Comparison of ENCODE assay signal across 12 cellular contexts in the genomic region with DNA sequence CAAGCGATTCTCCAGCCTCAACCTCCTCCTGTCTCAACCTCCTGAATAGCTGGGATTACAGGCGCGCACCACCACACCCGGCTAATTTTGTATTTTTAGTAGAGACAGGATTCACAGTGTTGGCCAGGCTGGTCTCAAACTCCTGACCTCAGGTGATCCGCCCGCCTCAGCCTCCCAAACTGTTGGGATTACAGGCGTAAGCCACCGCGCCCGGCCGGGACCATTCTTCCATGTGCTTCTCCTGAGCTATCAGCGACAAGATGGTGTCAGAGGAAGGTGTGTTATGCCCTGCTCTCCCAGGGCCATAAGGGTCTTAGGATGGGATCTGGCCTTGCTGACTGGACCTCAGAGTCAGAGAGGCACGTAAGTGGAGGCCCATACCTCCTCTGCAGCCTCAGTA. TPM values are rescaled to one million over a fixed set of nuclear protein-coding genes. Genes with fewer than 3 reads are reported as not detected.
A peak's percentile ranks its signal among the peaks of the same experiment; 100 is the strongest.
DNase-seq lines count a peak whose midpoint lies in the region; ATAC-seq, FAIRE-seq and TF ChIP-seq lines count a peak whose summit lies in the region.
"Not testable (repeated sequence)": the region's sequence is repeated elsewhere in the genome, so short reads cannot be mapped to it uniquely, and the experiment has no call there.
"Had no signal": no experiment of that assay in that cellular context is flagged by ENCODE, and none has a peak within 500 bp of the region (broad histone marks: within the 10 kb centered on the region; RNA-seq: fewer than 3 reads in every experiment).

No MANE protein-coding gene starts in this region.

- peak overlapping the region; percentile 64; the same call in 1 of the 2 replicates for H4K8ac ChIP-seq in H1 (ENCODE audit: extremely low read depth, insufficient read depth, low read length)

- H3K4me1 ChIP-seq in CD8-positive, alpha-beta memory T cell (ENCODE audit: insufficient read depth, low read length): peaks cover 25% of the 10 kb centered on the region
- H3K4me1 ChIP-seq in NT2/D1 (ENCODE audit: insufficient read depth, insufficient read length) (peaks cover 43% of the 10 kb centered on the region), H1 (replicated peaks in 1 of 4; ENCODE audit: control insufficient read depth in 3 of 4, insufficient read depth in 4 of 4, low read length in 3 of 4) (peaks cover 0 to 29% (median 19%) of the 10 kb centered on the region in 4 experiments; a peak in 6 of 7 replicates), lower lobe of right lung (peaks cover 67% of the 10 kb centered on the region), sigmoid colon (peaks cover 0 to 44% (median 22%) of the 10 kb centered on the region in 4 donors)

- POLR2A ChIA-PET in CD8-positive, alpha-beta memory T cell (lab: Charles Lee): not testable (repeated sequence)
- POLR2A ChIA-PET in activated B cell treated with CpG ODN at 0.5 μM for 24 hours (lab: Charles Lee) (interaction anchor here (0.6 to 2.0 kb wide), 2 partner anchors 102 to 889 kb away, joined by 3 to 8 read pairs; a partner anchor contains a TSS), H1 (lab: Charles Lee; ENCODE audit: partially characterized antibody) (interaction anchor here (1.1 to 5.1 kb wide), 4 partner anchors 9 to 66 kb away, joined by 3 to 23 read pairs (median 4); no protein-coding TSS in a partner anchor)

- 0 out of 2 replicates have a peak overlapping the region, but pooled peaks have one; percentile 94 for H3K18ac ChIP-seq in H1 (ENCODE audit: extremely low read depth, low read length)

- H3K36me3 ChIP-seq in CD8-positive, alpha-beta memory T cell (ENCODE audit: insufficient read depth, low read length); NT2/D1 (ENCODE audit: insufficient read depth, insufficient read length, low read length); H1 (ENCODE audit: control insufficient read depth in 2 of 4, insufficient read depth in 4 of 4, low read length in 3 of 4); lower lobe of right lung; sigmoid colon: not testable (repeated sequence)

- not testable (repeated sequence) for H3K14ac ChIP-seq in H1 (ENCODE audit: insufficient read length)

- peak overlapping the region; percentile 22 for H4K5ac ChIP-seq in H1 (ENCODE audit: insufficient read length, low read depth, low read length)

- TF ChIP-seq EP300 in H1 (IDR thresholded peaks at IDR 0.05; ENCODE audit: borderline replicate concordance in 1 of 2, low read depth in 2 of 2, low read length in 2 of 2); sigmoid colon (IDR thresholded peaks at IDR 0.05): not testable (repeated sequence)

- not testable (repeated sequence) for TF ChIP-seq CTCF in activated B cell treated with CpG ODN at 0.5 μM for 24 hours (IDR thresholded peaks at IDR 0.05); H1 (IDR thresholded peaks at IDR 0.05; ENCODE audit: control extremely low read depth in 1 of 3, insufficient read depth in 1 of 3, low read depth in 1 of 3, low read length in 3 of 3); lower lobe of right lung (IDR thresholded peaks at IDR 0.05); sigmoid colon (IDR thresholded peaks at IDR 0.05)

- H3K23me2 ChIP-seq in H1 (ENCODE audit: low read depth, low read length): not testable (repeated sequence)

- H2BK20ac ChIP-seq in H1 (ENCODE audit: low read length): not testable (repeated sequence)

- TF ChIP-seq RAD21 in H1 (IDR thresholded peaks at IDR 0.05 in 1 of 2, conservative IDR thresholded peaks at IDR 0.05 in 1 of 2; ENCODE audit: low read depth in 2 of 2, low read length in 2 of 2): not testable (repeated sequence)

- H4K20me1 ChIP-seq in H1 (replicated peaks in 1 of 2; ENCODE audit: control insufficient read depth in 1 of 2, insufficient read depth in 2 of 2, low read length in 2 of 2): not testable (repeated sequence)

- intact Hi-C loops in activated B cell treated with CpG ODN at 0.5 μM for 24 hours (cut with micrococcal nuclease): loop anchor here (1.0 to 2.0 kb wide), 2 partner anchors 36 to 180 kb away; a partner anchor contains a TSS
- intact Hi-C loops in activated naive CD4-positive, alpha-beta T cell treated with anti-CD3 and anti-CD28 coated beads for 36 hours (cut with micrococcal nuclease): loop anchor here (1.0 to 2.0 kb wide), 2 partner anchors 47 to 186 kb away; a partner anchor contains a TSS
- intact Hi-C loops in lower lobe of right lung (cut with DNase I): not testable (repeated sequence)
- intact Hi-C loops in sigmoid colon (cut with DNase I): loop anchor here (5.0 kb wide), 1 partner anchor 202 kb away; no protein-coding TSS in a partner anchor

- not testable (repeated sequence) for H2AFZ ChIP-seq in H1 (ENCODE audit: low read length)

- H3K36me3 Mint-ChIP-seq in CD8-positive, alpha-beta memory T cell; activated B cell treated with CpG ODN at 0.5 μM for 24 hours (ENCODE audit: low read depth); activated naive CD4-positive, alpha-beta T cell treated with anti-CD3 and anti-CD28 coated beads for 36 hours (ENCODE audit: low read depth): not testable (repeated sequence)

- not testable (repeated sequence) for H3K27ac ChIP-seq in CD8-positive, alpha-beta memory T cell (ENCODE audit: low read depth, low read length); H1 (ENCODE audit: low read depth, low read length)
- H3K27ac ChIP-seq in lower lobe of right lung (peak overlapping the region; percentile 81), sigmoid colon (peak overlapping the region; percentile 22 to 64 (median 57))

- not testable (repeated sequence) for H3K27me3 Mint-ChIP-seq in CD8-positive, alpha-beta memory T cell; activated B cell treated with CpG ODN at 0.5 μM for 24 hours; activated naive CD4-positive, alpha-beta T cell treated with anti-CD3 and anti-CD28 coated beads for 36 hours (ENCODE audit: low read depth)

- H3K9ac ChIP-seq in NT2/D1 (ENCODE audit: insufficient read length, low read depth): peak overlapping the region; percentile 57
- 0 out of 7 replicates have a peak overlapping the region, but pooled peaks of 1 of the 4 experiments have one; percentile 58 for H3K9ac ChIP-seq in H1 (replicated peaks in 1 of 4; ENCODE audit: extremely low read depth in 1 of 4, low read depth in 3 of 4, low read length in 3 of 4)

- H2BK15ac ChIP-seq in H1 (ENCODE audit: low read length): peak overlapping the region; percentile 34

- not testable (repeated sequence) for ATAC-seq in activated B cell treated with CpG ODN at 0.5 μM for 24 hours (ENCODE audit: low read depth); lower lobe of right lung

- not testable (repeated sequence) for FAIRE-seq in H1 (lab: Jason Lieb, UNC)

- H3K79me1 ChIP-seq in H1 (ENCODE audit: low read depth, low read length): not testable (repeated sequence)

- H3K79me2 ChIP-seq in H1 (ENCODE audit: control insufficient read depth in 1 of 2, insufficient read depth in 2 of 2, low read length in 2 of 2): not testable (repeated sequence)

- 96% methylated on average over 13 of the region's 13 CpGs; no CpG with 5 or more reads in 1 of the 2 experiments for WGBS in H1 (ENCODE audit: extremely low coverage in 1 of 2, insufficient coverage in 1 of 2, insufficient read length in 1 of 2, insufficient replicate concordance in 2 of 2, low coverage in 1 of 2, low lambda C conversion rate in 2 of 2, missing lambda C conversion rate in 1 of 2), 2 experiments
- 91 to 94% methylated on average over 13 of the region's 13 CpGs for WGBS in sigmoid colon, 2 donors

- H3K4me3 Mint-ChIP-seq in CD8-positive, alpha-beta memory T cell: peak overlapping the region in 4 of 7 donors; percentile 27 to 85 (median 62)
- H3K4me3 Mint-ChIP-seq in activated B cell treated with CpG ODN at 0.5 μM for 24 hours: peak overlapping the region; percentile 82
- peak overlapping the region; percentile 78 for H3K4me3 Mint-ChIP-seq in activated naive CD4-positive, alpha-beta T cell treated with anti-CD3 and anti-CD28 coated beads for 36 hours

- H3K9me3 Mint-ChIP-seq in CD8-positive, alpha-beta memory T cell; activated B cell treated with CpG ODN at 0.5 μM for 24 hours; activated naive CD4-positive, alpha-beta T cell treated with anti-CD3 and anti-CD28 coated beads for 36 hours: not testable (repeated sequence)

- peak overlapping the region; percentile 88; the same call in 1 of the 2 replicates for H2BK12ac ChIP-seq in H1 (ENCODE audit: low read depth, low read length)

- H4K91ac ChIP-seq in H1 (replicated peaks; ENCODE audit: insufficient read length, low read length): peak overlapping the region; percentile 73

- not testable (repeated sequence) for H3K9me3 ChIP-seq in CD8-positive, alpha-beta memory T cell (ENCODE audit: low read length); NT2/D1 (ENCODE audit: insufficient read depth, low read length); H1 (ENCODE audit: insufficient read depth in 2 of 2, low read depth in 1 of 2, low read length in 1 of 2); lower lobe of right lung; sigmoid colon

- peak overlapping the region; percentile 54; the same call in 1 of the 2 replicates for H2AK5ac ChIP-seq in H1 (ENCODE audit: low read depth, low read length)

- DNase-seq in CD8-positive, alpha-beta memory T cell; NT2/D1 (ENCODE audit: low read depth, low spot score); activated B cell treated with CpG ODN at 0.5 μM for 24 hours; activated naive CD4-positive, alpha-beta T cell treated with anti-CD3 and anti-CD28 coated beads for 36 hours; H1 (ENCODE audit: low read depth in 1 of 2, low spot score in 2 of 2); lower lobe of right lung; sigmoid colon: not testable (repeated sequence)

- H3K56ac ChIP-seq in H1 (replicated peaks; ENCODE audit: insufficient read length, low read depth, low read length): peak overlapping the region; percentile 83

- peak overlapping the region; percentile 75 for H3K4ac ChIP-seq in H1 (replicated peaks; ENCODE audit: insufficient read length, low read depth, low read length)

- H2BK120ac ChIP-seq in H1 (replicated peaks; ENCODE audit: low read depth, low read length): peak overlapping the region; percentile 60

- H3K27me3 ChIP-seq in CD8-positive, alpha-beta memory T cell (ENCODE audit: insufficient read depth, low read length, poor library complexity, severe bottlenecking); H1 (replicated peaks in 1 of 4; ENCODE audit: control insufficient read depth in 3 of 4, extremely low read depth in 1 of 4, insufficient read depth in 3 of 4, low read length in 3 of 4); lower lobe of right lung (ENCODE audit: low read depth); sigmoid colon: not testable (repeated sequence)
- peaks cover 23% of the 10 kb centered on the region for H3K27me3 ChIP-seq in NT2/D1 (ENCODE audit: insufficient read depth, insufficient read length)

- 0 out of 2 replicates have a peak overlapping the region, but pooled peaks have one; percentile 45 for H2BK5ac ChIP-seq in H1 (ENCODE audit: low read depth, low read length)

- peak overlapping the region; percentile 46 to 68; a peak in 1 of 4 replicates for H3K4me2 ChIP-seq in H1 (ENCODE audit: insufficient read depth in 1 of 2, low read depth in 2 of 2, low read length in 2 of 2)

- peak overlapping the region; percentile 53 for H3K4me3 ChIP-seq in CD8-positive, alpha-beta memory T cell (ENCODE audit: low read length)
- not testable (repeated sequence) for H3K4me3 ChIP-seq in NT2/D1 (ENCODE audit: insufficient read length, low read depth)
- peak overlapping the region in 1 of 4 experiments; percentile 49; a peak in 1 of 8 replicates for H3K4me3 ChIP-seq in H1 (ENCODE audit: extremely low read depth in 1 of 4, insufficient read depth in 2 of 4, low read depth in 3 of 4, low read length in 4 of 4)
- peak overlapping the region; percentile 63 for H3K4me3 ChIP-seq in lower lobe of right lung
- peak overlapping the region in 1 of 4 donors; percentile 42 for H3K4me3 ChIP-seq in sigmoid colon

- CTCF ChIA-PET in CD8-positive, alpha-beta memory T cell (lab: Charles Lee): interaction anchor here (1.0 to 1.3 kb wide), 2 partner anchors 23 to 65 kb away, joined by 3 to 4 read pairs; no protein-coding TSS in a partner anchor
- CTCF ChIA-PET in activated B cell treated with CpG ODN at 0.5 μM for 24 hours (lab: Charles Lee): not testable (repeated sequence)
- CTCF ChIA-PET in activated naive CD4-positive, alpha-beta T cell treated with anti-CD3 and anti-CD28 coated beads for 36 hours (lab: Charles Lee): interaction anchor here (1.7 kb wide), 1 partner anchor 11 kb away, joined by 6 read pairs; no protein-coding TSS in a partner anchor
- CTCF ChIA-PET in H1 (lab: Charles Lee; ENCODE audit: partially characterized antibody): interaction anchor here (0.6 to 16.1 kb wide), 9 partner anchors 23 to 185 kb away, joined by 3 to 306 read pairs (median 5); a partner anchor contains a TSS

- not testable (repeated sequence) for TF ChIP-seq POLR2A in H1 (IDR thresholded peaks at IDR 0.05; ENCODE audit: control extremely low read depth in 1 of 2, low read depth in 2 of 2, low read length in 2 of 2); sigmoid colon (IDR thresholded peaks at IDR 0.05)

- peak overlapping the region in 4 of 8 donors; percentile 29 to 94 (median 87) for H3K27ac Mint-ChIP-seq in CD8-positive, alpha-beta memory T cell
- not testable (repeated sequence) for H3K27ac Mint-ChIP-seq in activated B cell treated with CpG ODN at 0.5 μM for 24 hours; activated naive CD4-positive, alpha-beta T cell treated with anti-CD3 and anti-CD28 coated beads for 36 hours

- not testable (repeated sequence) for H3K23ac ChIP-seq in H1 (ENCODE audit: insufficient read length)

- H3K4me1 Mint-ChIP-seq in CD8-positive, alpha-beta memory T cell: peaks cover 13 to 31% (median 17%) of the 10 kb centered on the region in 3 donors
- H3K4me1 Mint-ChIP-seq in activated B cell treated with CpG ODN at 0.5 μM for 24 hours: peaks cover 30% of the 10 kb centered on the region
- H3K4me1 Mint-ChIP-seq in activated naive CD4-positive, alpha-beta T cell treated with anti-CD3 and anti-CD28 coated beads for 36 hours (ENCODE audit: low read depth): peaks cover 27% of the 10 kb centered on the region

RNA-seq across cellular contexts. Expression of a gene that starts 0.8 kb away (rescaled TPM):
- 1 to 10 TPM in 1 of 2 experiments, under 1 TPM in 1; 0.83 to 1.2 TPM for total RNA-seq in CD8-positive, alpha-beta memory T cell
- not detected for polyA plus RNA-seq in CD8-positive, alpha-beta memory T cell
- total RNA-seq in activated B cell treated with CpG ODN at 0.5 μM for 24 hours (0.81 and 1.6 TPM in 2 replicates), lower lobe of right lung (27.3 TPM), sigmoid colon (1 to 10 TPM; 1.2 to 4.2 (median 2.1) TPM)
- total RNA-seq in activated naive CD4-positive, alpha-beta T cell treated with anti-CD3 and anti-CD28 coated beads for 36 hours: under 1 TPM; 0.27 to 0.41 TPM
- total RNA-seq in H1 (2021; fragmentation: NEBNext Ultra II Directional; extraction: Animal tissue kit (Norgen Biotek cat#: 25700)): 4.8 and 7.6 TPM in 2 replicates
- polyA plus RNA-seq in H1 (2011; rRNA removed) (7.6 and 9.4 TPM in 2 replicates), sigmoid colon (100 to 1,000 TPM in 1 of 3 donors, 10 to 100 TPM in 2; 15.7 to 106 (median 24.0) TPM)
- polyA plus RNA-seq in H1 (2011; cell fraction: cytosol; rRNA removed): 7.7 TPM
- 42.5 TPM for polyA plus RNA-seq in H1 (2011; cell fraction: nucleus; rRNA removed)
- polyA plus RNA-seq in H1 (2012, experiment 1 of 2): 3.3 to 8.7 TPM (median 5.8 TPM) in 4 replicates
- polyA plus RNA-seq in H1 (2012, experiment 2 of 2): 3.9 TPM
- polyA plus RNA-seq in H1 (2013, experiment 1 of 2): 6.4 TPM
- 3.9 TPM for polyA plus RNA-seq in H1 (2013, experiment 2 of 2)
- polyA minus RNA-seq in H1 (2011; rRNA and poly(A)+ RNA removed): 6.6 and 13.8 TPM in 2 replicates
- 4.0 TPM for polyA minus RNA-seq in H1 (2011; cell fraction: cytosol; rRNA and poly(A)+ RNA removed)
- 20.9 TPM for polyA minus RNA-seq in H1 (2011; cell fraction: nucleus; rRNA and poly(A)+ RNA removed)
- total RNA-seq: ascending aorta had no signal

RNA-seq across cellular contexts. Expression of a gene that starts 25.2 kb away (rescaled TPM):
- 10 to 100 TPM; 17.9 to 18.1 TPM for total RNA-seq in CD8-positive, alpha-beta memory T cell
- 22.4 TPM for polyA plus RNA-seq in CD8-positive, alpha-beta memory T cell
- total RNA-seq in activated B cell treated with CpG ODN at 0.5 μM for 24 hours (6.3 and 7.1 TPM in 2 replicates), lower lobe of right lung (9.7 TPM), sigmoid colon (10 to 100 TPM; 10.4 to 16.3 (median 12.5) TPM)
- 1 to 10 TPM; 5.4 to 5.9 TPM for total RNA-seq in activated naive CD4-positive, alpha-beta T cell treated with anti-CD3 and anti-CD28 coated beads for 36 hours
- total RNA-seq in H1 (2021; fragmentation: NEBNext Ultra II Directional; extraction: Animal tissue kit (Norgen Biotek cat#: 25700)): 9.8 and 10.3 TPM in 2 replicates
- polyA plus RNA-seq in H1 (2011; rRNA removed) (14.1 and 20.4 TPM in 2 replicates), sigmoid colon (10 to 100 TPM in 1 of 3 donors, 1 to 10 TPM in 2; 5.4 to 10.3 (median 7.9) TPM)
- 10.8 TPM for polyA plus RNA-seq in H1 (2011; cell fraction: cytosol; rRNA removed)
- 13.1 TPM for polyA plus RNA-seq in H1 (2011; cell fraction: nucleus; rRNA removed)
- 5.4 to 8.8 TPM (median 7.3 TPM) in 4 replicates for polyA plus RNA-seq in H1 (2012, experiment 1 of 2)
- 10.2 TPM for polyA plus RNA-seq in H1 (2012, experiment 2 of 2)
- 7.2 TPM for polyA plus RNA-seq in H1 (2013, experiment 1 of 2)
- 7.1 TPM for polyA plus RNA-seq in H1 (2013, experiment 2 of 2)
- 4.5 and 5.9 TPM in 2 replicates for polyA minus RNA-seq in H1 (2011; rRNA and poly(A)+ RNA removed)
- polyA minus RNA-seq in H1 (2011; cell fraction: cytosol; rRNA and poly(A)+ RNA removed): 8.0 TPM
- 4.9 TPM for polyA minus RNA-seq in H1 (2011; cell fraction: nucleus; rRNA and poly(A)+ RNA removed)

RNA-seq across cellular contexts. Expression of a gene that starts 34.7 kb away (rescaled TPM):
- total RNA-seq in CD8-positive, alpha-beta memory T cell: under 1 TPM; 0.44 to 0.77 TPM
- polyA plus RNA-seq in CD8-positive, alpha-beta memory T cell: not detected
- total RNA-seq in activated B cell treated with CpG ODN at 0.5 μM for 24 hours (not detected in 2 replicates), lower lobe of right lung (not detected), sigmoid colon (not detected)
- under 1 TPM; 0.69 to 0.86 TPM for total RNA-seq in activated naive CD4-positive, alpha-beta T cell treated with anti-CD3 and anti-CD28 coated beads for 36 hours
- total RNA-seq in H1 (2021; fragmentation: NEBNext Ultra II Directional; extraction: Animal tissue kit (Norgen Biotek cat#: 25700)): 66.4 and 67.9 TPM in 2 replicates
- polyA plus RNA-seq in H1 (2011; rRNA removed) (56.3 and 74.5 TPM in 2 replicates), sigmoid colon (under 1 TPM in 1 of 3 donors, not detected in 2; 0.12 TPM)
- polyA plus RNA-seq in H1 (2011; cell fraction: cytosol; rRNA removed): 80.5 TPM
- 277 TPM for polyA plus RNA-seq in H1 (2011; cell fraction: nucleus; rRNA removed)
- 70.4 to 87.7 TPM (median 77.8 TPM) in 4 replicates for polyA plus RNA-seq in H1 (2012, experiment 1 of 2)
- 61.8 TPM for polyA plus RNA-seq in H1 (2012, experiment 2 of 2)
- 39.4 TPM for polyA plus RNA-seq in H1 (2013, experiment 1 of 2)
- 33.4 TPM for polyA plus RNA-seq in H1 (2013, experiment 2 of 2)
- 57.9 and 66.0 TPM in 2 replicates for polyA minus RNA-seq in H1 (2011; rRNA and poly(A)+ RNA removed)
- 41.2 TPM for polyA minus RNA-seq in H1 (2011; cell fraction: cytosol; rRNA and poly(A)+ RNA removed)
- polyA minus RNA-seq in H1 (2011; cell fraction: nucleus; rRNA and poly(A)+ RNA removed): 57.3 TPM
- total RNA-seq: ascending aorta, IMR-90, mononuclear cell, omental fat pad, Right ventricle myocardium inferior had no signal
- polyA plus RNA-seq: IMR-90 had no signal

RNA-seq across cellular contexts. Expression of a gene that starts 35.5 kb away (rescaled TPM):
- 10 to 100 TPM; 71.6 to 75.8 TPM for total RNA-seq in CD8-positive, alpha-beta memory T cell
- 53.2 TPM for polyA plus RNA-seq in CD8-positive, alpha-beta memory T cell
- 160 and 172 TPM in 2 replicates for total RNA-seq in activated B cell treated with CpG ODN at 0.5 μM for 24 hours
- total RNA-seq in activated naive CD4-positive, alpha-beta T cell treated with anti-CD3 and anti-CD28 coated beads for 36 hours: 10 to 100 TPM; 89.1 to 98.2 TPM
- 80.1 and 81.2 TPM in 2 replicates for total RNA-seq in H1 (2021; fragmentation: NEBNext Ultra II Directional; extraction: Animal tissue kit (Norgen Biotek cat#: 25700))
- polyA plus RNA-seq in H1 (2011; rRNA removed): 21.4 and 30.6 TPM in 2 replicates
- 57.8 TPM for polyA plus RNA-seq in H1 (2011; cell fraction: cytosol; rRNA removed)
- 63.2 TPM for polyA plus RNA-seq in H1 (2011; cell fraction: nucleus; rRNA removed)
- 71.0 to 103 TPM (median 84.6 TPM) in 4 replicates for polyA plus RNA-seq in H1 (2012, experiment 1 of 2)
- 8.7 TPM for polyA plus RNA-seq in H1 (2012, experiment 2 of 2)
- 70.7 TPM for polyA plus RNA-seq in H1 (2013, experiment 1 of 2)
- 66.7 TPM for polyA plus RNA-seq in H1 (2013, experiment 2 of 2)
- 28.7 and 34.8 TPM in 2 replicates for polyA minus RNA-seq in H1 (2011; rRNA and poly(A)+ RNA removed)
- polyA minus RNA-seq in H1 (2011; cell fraction: cytosol; rRNA and poly(A)+ RNA removed): 20.6 TPM
- polyA minus RNA-seq in H1 (2011; cell fraction: nucleus; rRNA and poly(A)+ RNA removed): 59.0 TPM
- total RNA-seq in lower lobe of right lung: 101 TPM
- 100 to 1,000 TPM in 1 of 4 donors, 10 to 100 TPM in 3; 61.0 to 215 (median 93.6) TPM for total RNA-seq in sigmoid colon
- polyA plus RNA-seq in sigmoid colon: 10 to 100 TPM; 13.6 to 78.0 (median 21.6) TPM

RNA-seq across cellular contexts. Expression of a gene that starts 48.1 kb away (rescaled TPM):
- total RNA-seq in CD8-positive, alpha-beta memory T cell: 10 to 100 TPM; 21.9 to 22.9 TPM
- polyA plus RNA-seq in CD8-positive, alpha-beta memory T cell: 1.9 TPM
- total RNA-seq in activated B cell treated with CpG ODN at 0.5 μM for 24 hours (6.4 TPM in 2 replicates), lower lobe of right lung (3.0 TPM), sigmoid colon (1 to 10 TPM in 3 of 4 donors, under 1 TPM in 1; 0.54 to 1.8 (median 1.6) TPM)
- total RNA-seq in activated naive CD4-positive, alpha-beta T cell treated with anti-CD3 and anti-CD28 coated beads for 36 hours: 10 to 100 TPM; 21.5 to 25.7 TPM
- 25.4 and 28.1 TPM in 2 replicates for total RNA-seq in H1 (2021; fragmentation: NEBNext Ultra II Directional; extraction: Animal tissue kit (Norgen Biotek cat#: 25700))
- polyA plus RNA-seq in H1 (2011; rRNA removed) (27.7 and 29.5 TPM in 2 replicates), sigmoid colon (1 to 10 TPM; 1.2 to 7.1 (median 1.4) TPM)
- 29.3 TPM for polyA plus RNA-seq in H1 (2011; cell fraction: cytosol; rRNA removed)
- polyA plus RNA-seq in H1 (2011; cell fraction: nucleus; rRNA removed): 101 TPM
- polyA plus RNA-seq in H1 (2012, experiment 1 of 2): 21.5 to 33.3 TPM (median 29.6 TPM) in 4 replicates
- polyA plus RNA-seq in H1 (2012, experiment 2 of 2): 18.8 TPM
- polyA plus RNA-seq in H1 (2013, experiment 1 of 2): 22.0 TPM
- polyA plus RNA-seq in H1 (2013, experiment 2 of 2): 20.9 TPM
- 37.3 and 44.4 TPM in 2 replicates for polyA minus RNA-seq in H1 (2011; rRNA and poly(A)+ RNA removed)
- polyA minus RNA-seq in H1 (2011; cell fraction: cytosol; rRNA and poly(A)+ RNA removed): 14.4 TPM
- 39.7 TPM for polyA minus RNA-seq in H1 (2011; cell fraction: nucleus; rRNA and poly(A)+ RNA removed)
- total RNA-seq: ascending aorta had no signal

Comparison
In these comparisons a context has a peak if more than half of its experiments do, and no peak if none do; other contexts are left out.
1. RNA of a gene that starts 34.7 kb away (total RNA-seq): 66.4 to 67.9 TPM in H1; 0.69 to 0.86 TPM in activated naive CD4-positive, alpha-beta T cell treated with anti-CD3 and anti-CD28 coated beads for 36 hours, 0.44 to 0.77 TPM in CD8-positive, alpha-beta memory T cell, not detected in activated B cell treated with CpG ODN at 0.5 μM for 24 hours, not detected in lower lobe of right lung (single experiment) and not detected in sigmoid colon; every median in the first group is over 10 times any median in the second.
2. Peak in every context shown above with its lines, with median percentiles within 50 percentile points of each other: H3K4me3 Mint-ChIP-seq.